16 cellular contexts compared by ENCODE assay signal in the genomic region with DNA sequence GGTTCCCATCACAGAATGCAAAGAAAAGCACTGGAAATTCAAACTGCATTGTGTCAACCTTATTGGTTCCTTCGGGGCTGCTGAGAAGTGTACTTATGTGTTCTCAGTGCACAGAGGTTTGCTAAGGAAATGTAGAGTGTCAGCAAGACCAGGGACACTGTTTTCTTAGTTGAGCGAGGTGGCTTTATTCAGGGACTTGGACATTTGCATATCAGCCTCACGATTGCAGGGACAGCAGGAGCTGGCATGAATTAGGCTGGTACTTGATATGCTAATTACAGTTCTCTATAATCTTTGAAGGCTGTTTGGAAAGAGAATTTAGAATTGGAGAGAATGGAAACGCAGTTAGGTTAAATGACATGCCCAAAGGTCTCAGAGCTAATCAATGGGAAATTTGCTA. TPM values are rescaled to one million over a fixed set of nuclear protein-coding genes. Genes with fewer than 3 reads are reported as not detected.
"Had no signal": no experiment of that assay in that cellular context is flagged by ENCODE, and none has a peak within 500 bp of the region (broad histone marks: within the 10 kb centered on the region; RNA-seq: fewer than 3 reads in every experiment).

No MANE protein-coding gene starts in this region.

- H3K27ac Mint-ChIP-seq: activated CD8-positive, alpha-beta T cell treated with anti-CD3 and anti-CD28 coated beads for 36 hours; activated naive CD4-positive, alpha-beta T cell treated with anti-CD3 and anti-CD28 coated beads, Interleukin-2, amount 50 U/mL, for 72 hours had no signal

- H3K4me3 ChIP-seq: gastroesophageal sphincter, lung had no signal

- H3K27ac ChIP-seq: gastroesophageal sphincter, neutrophil, thoracic aorta had no signal

- DNase-seq: activated CD4-positive, alpha-beta T cell treated with anti-CD3 and anti-CD28 coated beads for 4 hours; activated CD8-positive, alpha-beta T cell treated with anti-CD3 and anti-CD28 coated beads for 36 hours; activated effector memory CD4-positive, alpha-beta T cell treated with Interleukin-2 at 50 U/mL for 16 hours; activated T-cell treated with anti-CD3 and anti-CD28 coated beads, Interleukin-2, amount 50 U/mL, for 4 hours; amniotic stem cell; caudate nucleus; erythroblast; naive thymus-derived CD8-positive, alpha-beta T cell; retina; stimulated activated CD4-positive, alpha-beta T cell treated with anti-CD3 and anti-CD28 coated beads, Interleukin-12 subunit alpha, Interleukin-12 subunit beta, amount 100 ng/mL, for 4 hours; stimulated activated CD4-positive, alpha-beta T cell treated with anti-CD3 and anti-CD28 coated beads, Interleukin-2, amount 100 ng/mL, for 24 hours had no signal

- H3K4me1 Mint-ChIP-seq: naive thymus-derived CD8-positive, alpha-beta T cell had no signal

- H3K4me3 Mint-ChIP-seq: activated CD8-positive, alpha-beta T cell treated with anti-CD3 and anti-CD28 coated beads for 36 hours; activated T-cell treated with anti-CD3 and anti-CD28 coated beads, Interleukin-2, amount 50 U/mL, for 4 hours; naive thymus-derived CD8-positive, alpha-beta T cell had no signal

- H3K9me3 Mint-ChIP-seq: activated CD8-positive, alpha-beta T cell treated with anti-CD3 and anti-CD28 coated beads for 36 hours; activated naive CD4-positive, alpha-beta T cell treated with anti-CD3 and anti-CD28 coated beads, Interleukin-2, amount 50 U/mL, for 72 hours; activated T-cell treated with anti-CD3 and anti-CD28 coated beads, Interleukin-2, amount 50 U/mL, for 4 hours; naive thymus-derived CD8-positive, alpha-beta T cell had no signal

- H3K9me3 ChIP-seq: gastroesophageal sphincter, neutrophil, thoracic aorta had no signal

- H3K36me3 ChIP-seq: gastroesophageal sphincter, neutrophil, thoracic aorta had no signal

- H3K27me3 ChIP-seq: gastroesophageal sphincter, neutrophil had no signal

- H3K36me3 Mint-ChIP-seq: activated naive CD4-positive, alpha-beta T cell treated with anti-CD3 and anti-CD28 coated beads, Interleukin-2, amount 50 U/mL, for 72 hours; naive thymus-derived CD8-positive, alpha-beta T cell had no signal

RNA-seq across cellular contexts. Expression of a gene that starts 18.8 kb away (rescaled TPM):
- polyA plus RNA-seq: naive thymus-derived CD8-positive, alpha-beta T cell had no signal
